Comparison of ENCODE assay signal across 23 cellular contexts in the genomic region with DNA sequence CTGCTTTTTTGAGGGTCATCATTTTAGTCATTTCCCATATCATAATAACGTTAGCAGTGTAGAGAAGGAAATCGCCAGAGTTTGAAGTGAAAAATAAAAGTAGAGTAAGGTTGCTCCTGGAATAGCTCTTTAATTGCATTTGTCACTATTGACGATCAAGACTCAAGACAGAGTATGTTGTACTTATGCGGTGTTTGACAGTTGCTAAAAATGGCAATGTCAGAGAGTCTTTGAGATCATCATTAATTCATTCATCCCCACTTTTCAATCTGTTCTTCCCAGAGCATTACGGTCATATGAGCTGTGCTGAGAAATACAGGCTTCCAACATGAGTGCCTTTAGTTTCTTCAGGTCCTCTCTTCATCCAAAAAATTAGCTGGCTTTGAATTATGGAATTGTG.
A peak's percentile ranks its signal among the peaks of the same experiment; 100 is the strongest.
DNase-seq lines count a peak whose midpoint lies in the region; TF ChIP-seq lines count a peak whose summit lies in the region.
"Had no signal": no experiment of that assay in that cellular context is flagged by ENCODE, and none has a peak within 500 bp of the region (broad histone marks: within the 10 kb centered on the region; RNA-seq: fewer than 3 reads in every experiment).

No MANE protein-coding gene starts in this region.

- intact Hi-C loops in PC-9 (cut with micrococcal nuclease; ENCODE audit: unreplicated experiment), result no loop called here
- intact Hi-C loops in posterior cingulate gyrus (cut with DNase I), result no loop called here

- H3K36me3 ChIP-seq in PC-9 (ENCODE audit: low read depth), result no peaks in the 10 kb centered on the region
- H3K36me3 ChIP-seq: BE2C, BLaER1 had no signal

- H3K27ac ChIP-seq in PC-9, result no peak overlapping the region
- H3K27ac ChIP-seq: BLaER1 had no signal

- H4K20me1 ChIP-seq in PC-9 (ENCODE audit: insufficient read depth), result no peaks in the 10 kb centered on the region
- H4K20me1 ChIP-seq: BLaER1 had no signal

- no peak overlapping the region for H3K4me3 Mint-ChIP-seq in brain
- H3K4me3 Mint-ChIP-seq: CD14-positive monocyte; CD4-positive, alpha-beta memory T cell; CD4-positive, CD25-positive, alpha-beta regulatory T cell; CD8-positive, alpha-beta memory T cell had no signal

- no peaks in the 10 kb centered on the region for H3F3A ChIP-seq in PC-9 (ENCODE audit: insufficient read depth, low read depth)

- TF ChIP-seq CTCF in brain (conservative IDR thresholded peaks at IDR 0.05) (no peak), PC-9 (conservative IDR thresholded peaks at IDR 0.05) (no peak)

- H2AFZ ChIP-seq in PC-9, result no peak overlapping the region

- no peaks in the 10 kb centered on the region for H3K4me1 Mint-ChIP-seq in brain
- H3K4me1 Mint-ChIP-seq: CD14-positive monocyte; CD4-positive, alpha-beta memory T cell; CD4-positive, CD25-positive, alpha-beta regulatory T cell; CD8-positive, alpha-beta memory T cell had no signal

- BruUV-seq in PC-9 (replicated peaks; lab: Mats Ljungman, UMichigan), result no TSS peak

- H3K4me1 ChIP-seq in PC-9 (replicated peaks; ENCODE audit: insufficient read depth), result no peaks in the 10 kb centered on the region
- H3K4me1 ChIP-seq: BE2C, BLaER1 had no signal

- no peaks in the 10 kb centered on the region for H3K79me2 ChIP-seq in PC-9 (ENCODE audit: low read depth)

- H3K27ac Mint-ChIP-seq in brain, result peak overlapping the region in 3 of 5 experiments; percentile 9 to 95 (median 87)
- H3K27ac Mint-ChIP-seq: CD14-positive monocyte; CD4-positive, alpha-beta memory T cell; CD4-positive, CD25-positive, alpha-beta regulatory T cell; CD8-positive, alpha-beta memory T cell had no signal

- no peak overlapping the region for H3K4me3 ChIP-seq in PC-9
- H3K4me3 ChIP-seq: BLaER1, GM12878 had no signal

- no peaks in the 10 kb centered on the region for H3K9me2 ChIP-seq in PC-9 (ENCODE audit: insufficient read depth)

- peaks cover 4% of the 10 kb centered on the region for H3K36me3 Mint-ChIP-seq in brain
- H3K36me3 Mint-ChIP-seq: CD14-positive monocyte; CD4-positive, alpha-beta memory T cell; CD4-positive, CD25-positive, alpha-beta regulatory T cell; CD8-positive, alpha-beta memory T cell had no signal

- no peaks in the 10 kb centered on the region; the same call in 1 of the 2 replicates for H3K27me3 ChIP-seq in PC-9 (ENCODE audit: insufficient read depth, low read depth)
- H3K27me3 ChIP-seq: BLaER1 had no signal

- no peak overlapping the region for H3K4me2 ChIP-seq in PC-9
- H3K4me2 ChIP-seq: BLaER1 had no signal

- CTCF ChIA-PET in PC-9 (lab: Charles Lee), result interaction anchor here (0.6 kb wide), 1 partner anchor 267 kb away, joined by 3 read pairs; no protein-coding TSS in a partner anchor

- H3K27me3 Mint-ChIP-seq in brain, result peaks cover 9% of the 10 kb centered on the region
- H3K27me3 Mint-ChIP-seq: CD4-positive, CD25-positive, alpha-beta regulatory T cell had no signal

- no peaks in the 10 kb centered on the region for H3K9me3 ChIP-seq in PC-9 (ENCODE audit: insufficient read depth, low read depth)
- H3K9me3 ChIP-seq: BE2C, BLaER1 had no signal

- DNase-seq in putamen (ENCODE audit: low spot score), result peak; percentile 73
- DNase-seq in stimulated activated CD4-positive, alpha-beta T cell treated with anti-CD3 and anti-CD28 coated beads, Interleukin-12 subunit alpha, Interleukin-12 subunit beta, amount 100 ng/mL, for 4 hours, result no peak
- DNase-seq in PC-9, result no peak
- DNase-seq in posterior cingulate gyrus, result no peak
- DNase-seq: 8988T; ACHN; BE2C; C1 segment of cervical spinal cord; CD4-positive, alpha-beta memory T cell; CD4-positive, CD25-positive, alpha-beta regulatory T cell; CD8-positive, alpha-beta memory T cell; COR-L47; DMS 273 treated with DMSO at 0.1 percent for 48 hours; DMS153; DMS53; DMS79; DND-41; EL; GDM1 had no signal

- H3K9me3 Mint-ChIP-seq in brain, result peaks cover 0 to 3% (median 0%) of the 10 kb centered on the region in 5 experiments
- H3K9me3 Mint-ChIP-seq: CD14-positive monocyte; CD4-positive, alpha-beta memory T cell; CD8-positive, alpha-beta memory T cell had no signal

- POLR2A ChIA-PET in PC-9 (lab: Charles Lee; ENCODE audit: unreplicated experiment), result no interaction called here
